In the genomic region with DNA sequence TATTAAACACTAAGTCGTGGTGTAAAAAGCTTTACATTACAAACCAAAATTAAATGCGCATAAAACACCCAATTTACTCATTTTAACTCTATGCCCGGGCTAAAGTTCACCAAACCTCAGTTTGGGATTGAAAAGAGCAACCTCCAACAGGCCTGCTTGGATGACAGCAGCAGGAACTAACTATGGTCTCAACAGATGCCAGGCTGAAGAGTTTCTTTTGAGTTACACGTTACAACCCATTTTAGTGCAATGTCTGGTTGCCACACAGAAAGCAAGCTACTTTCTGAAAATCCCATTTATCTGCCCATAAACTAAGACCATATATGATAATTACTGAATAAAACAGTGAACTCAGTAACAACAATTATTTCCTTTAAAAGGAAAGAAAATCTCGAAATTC, we compare ENCODE assay signal across 8 cellular contexts. TPM values are rescaled to one million over a fixed set of nuclear protein-coding genes. Genes with fewer than 3 reads are reported as not detected.
DNase-seq lines count a peak whose midpoint lies in the region; ATAC-seq and TF ChIP-seq lines count a peak whose summit lies in the region.

No MANE protein-coding gene starts in this region.

- peak overlapping the region; percentile 75 to 94 (median 88) for H3K4me3 ChIP-seq in BLaER1 treated with 17β-estradiol and CSF1 and Interleukin-3, amounts not matched to agents 10 nM and 100 nM
- peak overlapping the region; percentile 88 for H3K4me3 ChIP-seq in ectodermal cell (ENCODE audit: insufficient read depth, low read depth, low read length)
- peak overlapping the region; percentile 95 for H3K4me3 ChIP-seq in neural progenitor cell

- H3K4me2 ChIP-seq in BLaER1 treated with 17β-estradiol and CSF1 and Interleukin-3, amounts not matched to agents 10 nM and 100 nM = peak overlapping the region; percentile 59 to 97 (median 91)
- peak overlapping the region; percentile 98 for H3K4me2 ChIP-seq in neural progenitor cell

- H2AFZ ChIP-seq in neural progenitor cell (replicated peaks) = peak overlapping the region; percentile 98

- no peaks in the 10 kb centered on the region for H3K9me3 ChIP-seq in BLaER1 treated with 17β-estradiol and CSF1 and Interleukin-3, amounts not matched to agents 10 nM and 100 nM (replicated peaks in 1 of 11)
- H3K9me3 ChIP-seq in ectodermal cell (ENCODE audit: control insufficient read depth, low read length) (no peaks in the 10 kb centered on the region), neural progenitor cell (ENCODE audit: low read depth) (no peaks in the 10 kb centered on the region)

- H3K36me3 Mint-ChIP-seq in neural progenitor cell = peaks cover 16% of the 10 kb centered on the region

- no peak for ATAC-seq in GM18498 (IDR thresholded peaks at IDR 0.05; ENCODE audit: unreplicated experiment)
- ATAC-seq in GM18870 (IDR thresholded peaks at IDR 0.05; ENCODE audit: unreplicated experiment) = no peak
- ATAC-seq in HG03159 (IDR thresholded peaks at IDR 0.05; ENCODE audit: unreplicated experiment) = no peak

- H4K20me1 ChIP-seq in BLaER1 treated with 17β-estradiol and CSF1 and Interleukin-3, amounts not matched to agents 10 nM and 100 nM = peaks cover 0 to 63% (median 39%) of the 10 kb centered on the region in 11 experiments; a peak in 15 of 22 replicates
- H4K20me1 ChIP-seq in neural progenitor cell (ENCODE audit: low read depth) = peaks cover 7% of the 10 kb centered on the region

- peak; percentile 18 to 36 for DNase-seq in Kasumi-1 (lab: John Stamatoyannopoulos, UW)
- DNase-seq in neural progenitor cell (ENCODE audit: low spot score) = peak; percentile 7
- no peak for DNase-seq in T1000 (lab: John Stamatoyannopoulos, UW)

- peaks cover 12% of the 10 kb centered on the region for H3K4me1 Mint-ChIP-seq in neural progenitor cell

- peak overlapping the region; percentile 94 to 98 (median 96) for H3K9ac ChIP-seq in BLaER1 treated with 17β-estradiol and CSF1 and Interleukin-3, amounts not matched to agents 10 nM and 100 nM
- no peak overlapping the region for H3K9ac ChIP-seq in neural progenitor cell

- H3K27me3 Mint-ChIP-seq in neural progenitor cell (ENCODE audit: insufficient read depth, low read depth) = peaks cover 7% of the 10 kb centered on the region

- peak overlapping the region; percentile 31 for H3K27ac Mint-ChIP-seq in neural progenitor cell

- H3K36me3 ChIP-seq in BLaER1 treated with 17β-estradiol and CSF1 and Interleukin-3, amounts not matched to agents 10 nM and 100 nM = peaks cover 27 to 36% (median 31%) of the 10 kb centered on the region in 11 experiments
- no peaks in the 10 kb centered on the region for H3K36me3 ChIP-seq in ectodermal cell (ENCODE audit: control insufficient read depth, insufficient read depth, low read length)
- no peaks in the 10 kb centered on the region for H3K36me3 ChIP-seq in neural progenitor cell

- no peaks in the 10 kb centered on the region for H3K27me3 ChIP-seq in BLaER1 treated with 17β-estradiol and CSF1 and Interleukin-3, amounts not matched to agents 10 nM and 100 nM
- H3K27me3 ChIP-seq in ectodermal cell (ENCODE audit: control insufficient read depth, insufficient read depth, low read length, poor library complexity, severe bottlenecking) (peaks cover 9% of the 10 kb centered on the region), neural progenitor cell (peaks cover 12% of the 10 kb centered on the region)

- peak overlapping the region; percentile 93 for H3K4me3 Mint-ChIP-seq in neural progenitor cell

- H3K27ac ChIP-seq in BLaER1 treated with 17β-estradiol and CSF1 and Interleukin-3, amounts not matched to agents 10 nM and 100 nM = peak overlapping the region; percentile 91 to 98 (median 95); a peak in 21 of 22 replicates
- H3K27ac ChIP-seq in ectodermal cell (ENCODE audit: insufficient read depth, low read depth, low read length, poor library complexity, severe bottlenecking) (no peak overlapping the region), neural progenitor cell (no peak overlapping the region)

- WGBS in ectodermal cell, 2 experiments = 28 to 31% methylated on average over 5 of the region's 5 CpGs

- no peak for TF ChIP-seq CTCF in neural progenitor cell (IDR thresholded peaks at IDR 0.05)

- peaks cover 22% of the 10 kb centered on the region for H3F3A ChIP-seq in neural progenitor cell (ENCODE audit: low read depth)

- H3K79me2 ChIP-seq in neural progenitor cell (ENCODE audit: low read depth) = peaks cover 22% of the 10 kb centered on the region

- H3K9me3 Mint-ChIP-seq in neural progenitor cell = no peaks in the 10 kb centered on the region

- peaks cover 3 to 41% (median 26%) of the 10 kb centered on the region in 10 experiments for H3K4me1 ChIP-seq in BLaER1 treated with 17β-estradiol and CSF1 and Interleukin-3, amounts not matched to agents 10 nM and 100 nM
- H3K4me1 ChIP-seq in ectodermal cell (ENCODE audit: control insufficient read depth, insufficient read depth, low read length) = no peaks in the 10 kb centered on the region
- H3K4me1 ChIP-seq in neural progenitor cell = peaks cover 14% of the 10 kb centered on the region

RNA-seq across cellular contexts. Expression of a gene that starts 2.2 kb away (rescaled TPM):
- polyA plus RNA-seq in ectodermal cell (2013, experiment 1 of 4) = 37.2 TPM
- 37.0 TPM for polyA plus RNA-seq in ectodermal cell (2013, experiment 2 of 4)
- 37.6 TPM for polyA plus RNA-seq in ectodermal cell (2013, experiment 3 of 4)
- 43.0 TPM for polyA plus RNA-seq in ectodermal cell (2013, experiment 4 of 4)
- 38.2 and 38.6 TPM in 2 replicates for total RNA-seq in neural progenitor cell (ENCODE audit: low replicate concordance)

Comparison
In these comparisons a context has a peak if more than half of its experiments do, and no peak if none do; other contexts are left out.
1. H3K27ac ChIP-seq: peak in BLaER1 treated with 17β-estradiol and CSF1 and Interleukin-3, amounts not matched to agents 10 nM and 100 nM (11 of 11); none in ectodermal cell (single experiment) and neural progenitor cell (single experiment).
2. Peak in every context shown above with its lines, with median percentiles within 50 percentile points of each other: H3K4me3 ChIP-seq.